33 cellular contexts compared by ENCODE assay signal in the genomic region with DNA sequence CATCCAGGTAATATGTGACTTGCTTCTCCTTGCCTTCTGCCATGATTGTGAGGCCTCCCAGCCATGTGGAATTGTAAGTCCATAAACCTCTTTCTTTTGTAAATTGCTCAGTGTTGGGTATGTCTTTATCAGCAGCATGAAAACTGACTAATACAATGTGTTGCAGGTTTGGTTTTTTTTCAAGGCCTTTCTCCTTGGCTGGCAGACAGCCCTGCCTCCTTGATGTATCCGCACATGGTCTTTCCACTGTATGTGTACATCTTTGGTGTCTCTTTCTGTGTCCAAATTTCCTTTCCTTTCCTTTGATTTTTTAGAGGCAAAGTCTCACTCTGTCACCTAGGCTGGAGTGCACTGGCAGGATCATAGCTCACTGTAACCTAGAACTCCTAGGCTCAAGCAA.
A peak's percentile ranks its signal among the peaks of the same experiment; 100 is the strongest.
DNase-seq lines count a peak whose midpoint lies in the region; TF ChIP-seq lines count a peak whose summit lies in the region.
"Had no signal": no experiment of that assay in that cellular context is flagged by ENCODE, and none has a peak within 500 bp of the region (broad histone marks: within the 10 kb centered on the region; RNA-seq: fewer than 3 reads in every experiment).

No MANE protein-coding gene starts in this region.

- H3K36me3 ChIP-seq in adrenal gland (replicated peaks in 1 of 2) (no peaks in the 10 kb centered on the region), testis (ENCODE audit: low read depth, missing control alignments) (no peaks in the 10 kb centered on the region), breast epithelium (no peaks in the 10 kb centered on the region), right atrium auricular region (no peaks in the 10 kb centered on the region)
- H3K36me3 ChIP-seq: BE2C; BLaER1; BLaER1 treated with 17β-estradiol and CSF1 and Interleukin-3, amounts not matched to agents 10 nM and 100 nM had no signal

- TF ChIP-seq CTCF in adrenal gland (IDR thresholded peaks at IDR 0.05) (no peak), testis (IDR thresholded peaks at IDR 0.05) (no peak), breast epithelium (IDR thresholded peaks at IDR 0.05) (no peak), right atrium auricular region (IDR thresholded peaks at IDR 0.05) (no peak)

- DNase-seq in adrenal gland (peak; percentile 45 to 80 (median 70)), amniotic epithelial cell (ENCODE audit: low read depth) (peak; percentile 20), testis (peak; percentile 43), breast epithelium (ENCODE audit: low spot score in 2 of 2) (no peak), right atrium auricular region (ENCODE audit: low spot score) (no peak)
- DNase-seq in activated CD4-positive, alpha-beta T cell treated with anti-CD3 and anti-CD28 coated beads, Interleukin-2, amount 10 ng/mL, durations not matched to agents 24 days and 14 days: no peak
- DNase-seq: 8988T; ACHN; AML-193; BE2C; C1 segment of cervical spinal cord; Caco-2; Calu3; CD4-positive, alpha-beta memory T cell; CD4-positive, alpha-beta T cell; CD4-positive, CD25-positive, alpha-beta regulatory T cell; CD8-positive, alpha-beta memory T cell; CD8-positive, alpha-beta T cell; COR-L47; DMS 273 treated with DMSO at 0.1 percent for 48 hours; DMS153; DMS53; DMS79; DMS79 treated with DMSO at 0.1 percent for 48 hours; DND-41; EL had no signal

- H3K27ac Mint-ChIP-seq in activated CD4-positive, alpha-beta T cell treated with anti-CD3 and anti-CD28 coated beads, Interleukin-2, amount 10 ng/mL, durations not matched to agents 24 days and 14 days: no peak overlapping the region
- H3K27ac Mint-ChIP-seq: B cell; CD14-positive monocyte; CD4-positive, alpha-beta memory T cell; CD4-positive, alpha-beta T cell; CD4-positive, CD25-positive, alpha-beta regulatory T cell; CD8-positive, alpha-beta memory T cell; CD8-positive, alpha-beta T cell had no signal

- H3K4me3 ChIP-seq in adrenal gland: no peak overlapping the region
- H3K4me3 ChIP-seq in testis: no peak overlapping the region
- no peak overlapping the region for H3K4me3 ChIP-seq in breast epithelium
- H3K4me3 ChIP-seq in right atrium auricular region: no peak overlapping the region
- H3K4me3 ChIP-seq: A549; BLaER1; BLaER1 treated with 17β-estradiol and CSF1 and Interleukin-3, amounts not matched to agents 10 nM and 100 nM had no signal

- TF ChIP-seq POLR2A in adrenal gland (IDR thresholded peaks at IDR 0.05): no peak
- TF ChIP-seq POLR2A in testis (IDR thresholded peaks at IDR 0.05): no peak
- no peak for TF ChIP-seq POLR2A in breast epithelium (IDR thresholded peaks at IDR 0.05)

- H3K9me3 Mint-ChIP-seq in activated CD4-positive, alpha-beta T cell treated with anti-CD3 and anti-CD28 coated beads, Interleukin-2, amount 10 ng/mL, durations not matched to agents 24 days and 14 days: no peaks in the 10 kb centered on the region
- H3K9me3 Mint-ChIP-seq: CD14-positive monocyte; CD4-positive, alpha-beta T cell; CD8-positive, alpha-beta T cell had no signal

- H3K4me1 ChIP-seq in adrenal gland (replicated peaks in 1 of 2) (peaks cover 26% of the 10 kb centered on the region in 2 donors), testis (no peaks in the 10 kb centered on the region), breast epithelium (no peaks in the 10 kb centered on the region), right atrium auricular region (no peaks in the 10 kb centered on the region)
- H3K4me1 ChIP-seq: A549; BLaER1; BLaER1 treated with 17β-estradiol and CSF1 and Interleukin-3, amounts not matched to agents 10 nM and 100 nM; Caco-2 had no signal

- no peaks in the 10 kb centered on the region for H3K27me3 ChIP-seq in adrenal gland
- no peaks in the 10 kb centered on the region for H3K27me3 ChIP-seq in testis
- H3K27me3 ChIP-seq in breast epithelium: no peaks in the 10 kb centered on the region
- no peaks in the 10 kb centered on the region for H3K27me3 ChIP-seq in right atrium auricular region
- H3K27me3 ChIP-seq: BE2C; BLaER1; BLaER1 treated with 17β-estradiol and CSF1 and Interleukin-3, amounts not matched to agents 10 nM and 100 nM had no signal

- intact Hi-C loops in adrenal gland (cut with DNase I): no loop called here
- intact Hi-C loops in testis (cut with DNase I; ENCODE audit: low total_unique reads): no loop called here
- intact Hi-C loops in activated CD4-positive, alpha-beta T cell treated with anti-CD3 and anti-CD28 coated beads, Interleukin-2, amount 10 ng/mL, durations not matched to agents 24 days and 14 days (cut with micrococcal nuclease): no loop called here
- intact Hi-C loops in breast epithelium (cut with DNase I; ENCODE audit: low total_unique reads): no loop called here

- H3K27ac ChIP-seq in adrenal gland (peak overlapping the region in 3 of 5 donors; percentile 14 to 30 (median 17)), testis (no peak overlapping the region), breast epithelium (no peak overlapping the region), right atrium auricular region (no peak overlapping the region)
- H3K27ac ChIP-seq: 22Rv1; A549; BLaER1; BLaER1 treated with 17β-estradiol and CSF1 and Interleukin-3, amounts not matched to agents 10 nM and 100 nM; C4-2B had no signal

- H3K4me3 Mint-ChIP-seq in activated CD4-positive, alpha-beta T cell treated with anti-CD3 and anti-CD28 coated beads, Interleukin-2, amount 10 ng/mL, durations not matched to agents 24 days and 14 days: no peak overlapping the region
- H3K4me3 Mint-ChIP-seq: B cell; CD14-positive monocyte; CD4-positive, alpha-beta memory T cell; CD4-positive, alpha-beta T cell; CD4-positive, CD25-positive, alpha-beta regulatory T cell; CD8-positive, alpha-beta memory T cell; CD8-positive, alpha-beta T cell had no signal

- 43 to 64% (median 55%) methylated on average over 1 of the region's 1 CpG for WGBS in adrenal gland, 4 donors
- WGBS in testis, 2 donors: 60 to 84% methylated on average over 1 of the region's 1 CpG

- H3K9me3 ChIP-seq in adrenal gland (replicated peaks in 1 of 3) (no peaks in the 10 kb centered on the region), testis (no peaks in the 10 kb centered on the region), breast epithelium (no peaks in the 10 kb centered on the region), right atrium auricular region (no peaks in the 10 kb centered on the region)
- H3K9me3 ChIP-seq: A549; BE2C; BLaER1; BLaER1 treated with 17β-estradiol and CSF1 and Interleukin-3, amounts not matched to agents 10 nM and 100 nM; Caco-2 had no signal

- H3K27me3 Mint-ChIP-seq in activated CD4-positive, alpha-beta T cell treated with anti-CD3 and anti-CD28 coated beads, Interleukin-2, amount 10 ng/mL, durations not matched to agents 24 days and 14 days: no peaks in the 10 kb centered on the region
- H3K27me3 Mint-ChIP-seq: B cell; CD4-positive, alpha-beta memory T cell; CD4-positive, alpha-beta T cell; CD4-positive, CD25-positive, alpha-beta regulatory T cell; CD8-positive, alpha-beta memory T cell had no signal

- H3K36me3 Mint-ChIP-seq in activated CD4-positive, alpha-beta T cell treated with anti-CD3 and anti-CD28 coated beads, Interleukin-2, amount 10 ng/mL, durations not matched to agents 24 days and 14 days (ENCODE audit: low read depth): no peaks in the 10 kb centered on the region
- H3K36me3 Mint-ChIP-seq: CD14-positive monocyte; CD4-positive, alpha-beta memory T cell; CD4-positive, CD25-positive, alpha-beta regulatory T cell; CD8-positive, alpha-beta memory T cell; CD8-positive, alpha-beta T cell had no signal

- H3K4me1 Mint-ChIP-seq in activated CD4-positive, alpha-beta T cell treated with anti-CD3 and anti-CD28 coated beads, Interleukin-2, amount 10 ng/mL, durations not matched to agents 24 days and 14 days: no peaks in the 10 kb centered on the region
- H3K4me1 Mint-ChIP-seq: B cell; CD14-positive monocyte; CD4-positive, alpha-beta memory T cell; CD4-positive, CD25-positive, alpha-beta regulatory T cell; CD8-positive, alpha-beta memory T cell had no signal

Comparison
In these comparisons a context has a peak if more than half of its experiments do, and no peak if none do; other contexts are left out.
1. DNase-seq: peak in adrenal gland (7 of 7), amniotic epithelial cell (single experiment) and testis (single experiment); none in activated CD4-positive, alpha-beta T cell treated with anti-CD3 and anti-CD28 coated beads, Interleukin-2, amount 10 ng/mL, durations not matched to agents 24 days and 14 days (single experiment), breast epithelium (0 of 2) and right atrium auricular region (single experiment).
2. H3K27ac ChIP-seq: peak in adrenal gland (3 of 5); none in testis (0 of 2), breast epithelium (0 of 2) and right atrium auricular region (0 of 2).